Comparison of ENCODE assay signal across 18 cellular contexts in the genomic region with DNA sequence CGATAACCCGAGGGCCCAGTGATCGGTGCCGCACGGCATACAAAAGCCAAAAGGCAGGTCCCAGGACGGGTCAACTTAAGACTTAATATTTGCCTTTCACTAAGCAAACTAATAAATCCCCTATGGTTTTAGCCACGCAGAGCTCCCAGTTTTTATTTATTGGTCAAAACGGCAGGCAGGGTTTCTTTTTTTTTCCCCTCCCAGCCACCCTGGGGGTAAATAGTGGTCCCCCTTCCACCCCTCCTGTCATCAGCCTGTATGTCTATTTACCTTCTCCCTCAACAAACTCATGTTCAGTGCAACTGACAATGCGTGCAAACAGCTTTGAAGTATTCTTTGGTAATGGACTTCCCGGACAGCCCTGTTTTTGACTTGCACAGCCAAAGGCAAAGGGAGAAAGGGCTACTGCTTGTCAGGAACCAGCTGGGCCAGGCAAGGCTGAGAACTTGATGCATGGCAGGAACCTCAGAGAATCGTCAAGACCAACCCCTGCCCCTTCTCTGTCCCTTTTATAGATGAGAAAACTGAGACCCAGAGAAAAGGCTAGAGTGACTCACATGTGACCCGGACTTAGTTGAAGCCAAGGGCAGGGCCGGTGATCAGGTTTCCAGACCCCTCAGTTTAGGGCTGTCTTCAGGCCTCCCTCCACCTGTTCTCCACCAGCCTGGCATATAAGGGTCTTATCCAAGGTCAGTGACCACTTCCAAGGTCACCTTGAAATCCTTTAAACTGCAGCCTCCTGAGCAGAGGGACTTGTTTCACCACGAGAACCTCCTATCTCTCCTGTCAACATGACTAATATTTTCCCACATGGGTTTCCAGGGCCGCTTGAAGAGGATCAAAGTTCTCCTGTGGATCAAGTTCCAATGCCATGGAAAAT.
DNase-seq lines count a peak whose midpoint lies in the region; ATAC-seq, FAIRE-seq and TF ChIP-seq lines count a peak whose summit lies in the region.
"Had no signal": no experiment of that assay in that cellular context is flagged by ENCODE, and none has a peak within 500 bp of the region (broad histone marks: within the 10 kb centered on the region; RNA-seq: fewer than 3 reads in every experiment).

No MANE protein-coding gene starts in this region.

- no peak overlapping the region for H2AFZ ChIP-seq in mammary epithelial cell (ENCODE audit: low read depth, low read length)

- FAIRE-seq in kidney (lab: Jason Lieb, UNC) (no peak), GM12891 (lab: Jason Lieb, UNC) (no peak)
- FAIRE-seq: A204.1, D721Med, H54, K562 had no signal

- no peak for TF ChIP-seq POLR2A in GM12891 (IDR thresholded peaks at IDR 0.05; ENCODE audit: low read depth, low read length)

- H3K79me2 ChIP-seq in mammary epithelial cell (ENCODE audit: insufficient read depth, low read length) = peaks cover 29% of the 10 kb centered on the region

- dilution Hi-C loops in mammary epithelial cell (cut with HindIII; ENCODE audit: low sequenced_read_pairs) = no loop called here

- no peaks in the 10 kb centered on the region for H3K9me3 ChIP-seq in mammary epithelial cell (replicated peaks; ENCODE audit: insufficient read depth, low read length)
- H3K9me3 ChIP-seq in kidney (ENCODE audit: control insufficient read depth in 1 of 2, low read length in 2 of 2) = no peaks in the 10 kb centered on the region

- peak overlapping the region; percentile 49 for H3K27ac Mint-ChIP-seq in type B pancreatic cell
- no peak overlapping the region for H3K27ac Mint-ChIP-seq in activated T-helper 17 cell treated with anti-CD3 and anti-CD28 coated beads, Interleukin-2, amount 50 U/mL, for 72 hours
- H3K27ac Mint-ChIP-seq: CD4-positive, CD25-positive, alpha-beta regulatory T cell had no signal

- H3K4me1 Mint-ChIP-seq in type B pancreatic cell (ENCODE audit: unreplicated experiment) = peaks cover 47% of the 10 kb centered on the region
- no peaks in the 10 kb centered on the region for H3K4me1 Mint-ChIP-seq in activated T-helper 17 cell treated with anti-CD3 and anti-CD28 coated beads, Interleukin-2, amount 50 U/mL, for 72 hours
- H3K4me1 Mint-ChIP-seq: CD4-positive, CD25-positive, alpha-beta regulatory T cell had no signal

- H3K9ac ChIP-seq in mammary epithelial cell (ENCODE audit: insufficient read depth, low read length) (no peak overlapping the region), kidney (ENCODE audit: low read length in 2 of 2) (no peak overlapping the region)

- H3K36me3 Mint-ChIP-seq in type B pancreatic cell = peaks cover 38% of the 10 kb centered on the region
- H3K36me3 Mint-ChIP-seq in activated T-helper 17 cell treated with anti-CD3 and anti-CD28 coated beads, Interleukin-2, amount 50 U/mL, for 72 hours (ENCODE audit: low read depth) = peaks cover 7% of the 10 kb centered on the region
- H3K36me3 Mint-ChIP-seq: CD4-positive, CD25-positive, alpha-beta regulatory T cell had no signal

- DNase-seq in T47D (ENCODE audit: low read depth in 1 of 2, low spot score in 1 of 2) (peak; percentile 59 to 90), mammary epithelial cell (no peak), NCI-H748 treated with DMSO at 0.1 percent for 48 hours (lab: John Stamatoyannopoulos, UW) (peak; percentile 28), kidney (peak; percentile 25), type B pancreatic cell (ENCODE audit: extremely low spot score, unreplicated experiment) (no peak), GM12891 (ENCODE audit: insufficient read length, low spot score) (no peak)
- DNase-seq: CD4-positive, CD25-positive, alpha-beta regulatory T cell; EL; NCI-H1092; NCI-H1694; NCI-H82; SIG-M5 had no signal

- 96% methylated on average over 15 of the region's 15 CpGs for WGBS in mammary epithelial cell (ENCODE audit: low coverage, missing lambda C conversion rate)

- no peaks in the 10 kb centered on the region for H3K27me3 ChIP-seq in mammary epithelial cell (ENCODE audit: insufficient read depth, low read length)

- H3K4me3 Mint-ChIP-seq in type B pancreatic cell = peak overlapping the region; percentile 52
- H3K4me3 Mint-ChIP-seq in activated T-helper 17 cell treated with anti-CD3 and anti-CD28 coated beads, Interleukin-2, amount 50 U/mL, for 72 hours = no peak overlapping the region
- H3K4me3 Mint-ChIP-seq: CD4-positive, CD25-positive, alpha-beta regulatory T cell had no signal

- H3K4me2 ChIP-seq in mammary epithelial cell (ENCODE audit: insufficient read depth, low read depth, low read length) = no peak overlapping the region

- H3K27ac ChIP-seq in mammary epithelial cell (ENCODE audit: insufficient read depth, low read depth, low read length) = no peak overlapping the region
- no peak overlapping the region for H3K27ac ChIP-seq in kidney (ENCODE audit: low read depth in 2 of 2, low read length in 2 of 2)

- H3K27me3 Mint-ChIP-seq in type B pancreatic cell = no peaks in the 10 kb centered on the region
- H3K27me3 Mint-ChIP-seq in activated T-helper 17 cell treated with anti-CD3 and anti-CD28 coated beads, Interleukin-2, amount 50 U/mL, for 72 hours = no peaks in the 10 kb centered on the region
- H3K27me3 Mint-ChIP-seq: CD4-positive, CD25-positive, alpha-beta regulatory T cell had no signal

- in situ Hi-C loops in T47D (cut with HindIII; ENCODE audit: low pct_unique_long_range_greater_than_20kb, low sequenced_read_pairs) = no loop called here
- in situ Hi-C loops in mammary epithelial cell (cut with MboI; ENCODE audit: low sequenced_read_pairs in 2 of 2) = no loop called here

- H3K4me1 ChIP-seq in mammary epithelial cell (ENCODE audit: insufficient read depth, low read length) = peaks cover 1% of the 10 kb centered on the region
- H3K4me1 ChIP-seq in kidney (ENCODE audit: control insufficient read depth in 1 of 2, insufficient read depth in 1 of 2, low read depth in 1 of 2, low read length in 2 of 2) = no peaks in the 10 kb centered on the region

- no peaks in the 10 kb centered on the region for H4K20me1 ChIP-seq in mammary epithelial cell (ENCODE audit: insufficient read depth, low read length)

- CTCF ChIA-PET in mammary epithelial cell (lab: Charles Lee; ENCODE audit: low non-redundant PET) = no interaction called here

- no TSS peak for BruUV-seq in mammary epithelial cell (replicated peaks; lab: Mats Ljungman, UMichigan)

- no peak overlapping the region for H3K4me3 ChIP-seq in mammary epithelial cell (replicated peaks in 1 of 3; ENCODE audit: insufficient read depth in 1 of 3, low read depth in 2 of 3, low read length in 3 of 3)
- H3K4me3 ChIP-seq in kidney (ENCODE audit: low read length in 2 of 2) = no peak overlapping the region
- H3K4me3 ChIP-seq: K562 had no signal

- TF ChIP-seq CTCF in mammary epithelial cell (conservative IDR thresholded peaks at IDR 0.05 in 1 of 2, IDR thresholded peaks at IDR 0.05 in 1 of 2; ENCODE audit: extremely low read depth in 1 of 2, insufficient read depth in 1 of 2, low read depth in 1 of 2, low read length in 2 of 2) (no peak), kidney (IDR thresholded peaks at IDR 0.05; ENCODE audit: borderline replicate concordance, extremely low read depth, insufficient read depth) (no peak), type B pancreatic cell (conservative IDR thresholded peaks at IDR 0.05) (no peak)

- no peaks in the 10 kb centered on the region for H3K9me3 Mint-ChIP-seq in type B pancreatic cell
- H3K9me3 Mint-ChIP-seq in activated T-helper 17 cell treated with anti-CD3 and anti-CD28 coated beads, Interleukin-2, amount 50 U/mL, for 72 hours = peaks cover 4% of the 10 kb centered on the region

- intact Hi-C loops in mammary epithelial cell (cut with micrococcal nuclease) (no loop called here), kidney (cut with DNase I) (no loop called here)

- ATAC-seq in GM19463 (IDR thresholded peaks at IDR 0.05; ENCODE audit: unreplicated experiment) = no peak
- ATAC-seq in activated T-helper 17 cell treated with anti-CD3 and anti-CD28 coated beads, Interleukin-2, amount 50 U/mL, for 72 hours (replicated peaks) = no peak
- ATAC-seq: K562 had no signal

- H3K36me3 ChIP-seq in mammary epithelial cell (ENCODE audit: insufficient read depth, low read length) (peaks cover 12% of the 10 kb centered on the region), kidney (ENCODE audit: control insufficient read depth in 1 of 2, insufficient read depth in 2 of 2, low read length in 2 of 2) (no peaks in the 10 kb centered on the region)

TF ChIP-seq in GM12891, 5 proteins besides CTCF, POLR2A, EP300 and RAD21:
- no peak for TF ChIP-seq TAF1 (IDR thresholded peaks at IDR 0.05; ENCODE audit: low read depth, low read length)
- TF ChIP-seq PAX5 (IDR thresholded peaks at IDR 0.05; ENCODE audit: insufficient read depth, low read length, severe bottlenecking) = no peak
- no peak for TF ChIP-seq SPI1 (IDR thresholded peaks at IDR 0.05; ENCODE audit: low read depth, low read length)
- no peak for TF ChIP-seq POU2F2 (IDR thresholded peaks at IDR 0.05; ENCODE audit: low read depth, low read length)
- no peak for TF ChIP-seq POLR2AphosphoS5 (IDR thresholded peaks at IDR 0.05; ENCODE audit: low read depth, low read length)

Comparison
In these comparisons a context has a peak if more than half of its experiments do, and no peak if none do; other contexts are left out.
1. DNase-seq: peak in T47D (2 of 2), NCI-H748 treated with DMSO at 0.1 percent for 48 hours (single experiment) and kidney (single experiment); none in mammary epithelial cell (single experiment), type B pancreatic cell (single experiment) and GM12891 (single experiment).